ENCODE assay signal across 10 cellular contexts in the genomic region with DNA sequence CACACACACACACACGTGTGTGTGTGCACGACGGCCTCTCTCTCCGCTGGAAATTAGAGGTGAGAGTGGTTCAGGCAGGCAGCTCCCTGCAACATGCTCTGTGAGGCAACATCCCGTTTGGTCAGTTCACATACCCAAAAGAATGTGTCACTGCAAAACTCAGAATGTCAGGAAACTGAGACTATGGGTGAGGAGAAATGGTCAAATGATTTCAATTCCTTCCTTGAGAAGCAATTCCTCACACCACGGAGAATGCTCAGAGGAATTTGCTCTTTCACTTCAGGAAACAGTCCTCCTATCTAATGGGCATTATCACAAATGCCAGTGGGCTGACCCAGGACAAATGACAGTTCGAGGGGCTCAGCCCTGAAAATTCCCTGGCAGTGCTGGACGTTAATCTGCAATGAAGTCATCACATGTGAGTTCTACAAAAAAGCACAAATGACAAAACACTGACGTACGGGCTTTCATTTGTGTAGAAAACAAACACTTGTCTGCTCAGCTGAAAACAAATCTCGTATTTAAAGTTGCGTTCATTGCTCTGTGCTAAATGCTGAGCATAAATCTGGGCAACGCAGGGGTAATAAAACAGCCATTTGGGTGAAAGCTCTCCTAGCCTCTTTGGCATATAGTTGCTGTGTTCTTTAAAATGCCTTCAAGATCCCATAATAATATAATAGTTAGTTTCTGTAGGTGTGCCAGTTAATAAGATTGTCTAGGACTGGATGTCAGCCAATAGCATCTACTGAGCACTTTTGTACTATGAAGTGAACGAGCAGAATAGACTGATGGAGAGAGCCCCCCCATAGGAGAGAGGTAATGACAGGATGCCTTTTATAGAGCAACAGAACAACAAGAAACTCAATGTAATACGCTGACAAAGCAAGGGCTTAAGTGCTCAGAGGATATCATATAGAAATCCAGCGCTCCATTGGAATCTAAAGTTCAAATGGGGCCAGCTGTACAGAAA. TPM values are rescaled to one million over a fixed set of nuclear protein-coding genes. Genes with fewer than 3 reads are reported as not detected.
DNase-seq lines count a peak whose midpoint lies in the region; FAIRE-seq and TF ChIP-seq lines count a peak whose summit lies in the region.
"Had no signal": no experiment of that assay in that cellular context is flagged by ENCODE, and none has a peak within 500 bp of the region (broad histone marks: within the 10 kb centered on the region; RNA-seq: fewer than 3 reads in every experiment).

No MANE protein-coding gene starts in this region.

- peak overlapping the region; percentile 2 for H3K27ac Mint-ChIP-seq in activated naive CD8-positive, alpha-beta T cell
- no peak overlapping the region for H3K27ac Mint-ChIP-seq in activated naive CD8-positive, alpha-beta T cell treated with anti-CD3 and anti-CD28 coated beads for 36 hours
- peak overlapping the region; percentile 91 for H3K27ac Mint-ChIP-seq in astrocyte (ENCODE audit: unreplicated experiment)

- DNase-seq in activated naive CD8-positive, alpha-beta T cell treated with anti-CD3 and anti-CD28 coated beads for 36 hours, result no peak
- DNase-seq in astrocyte (ENCODE audit: low read depth) (peak; percentile 95), left kidney (ENCODE audit: low read depth, low spot score) (peak; percentile 49), vagina (ENCODE audit: extremely low spot score in 2 of 2) (no peak), H7 (no peak), NCI-H524 treated with DMSO at 0.1 percent for 48 hours (lab: John Stamatoyannopoulos, UW) (no peak), posterior cingulate gyrus (no peak)
- DNase-seq: BE2C had no signal

- no peaks in the 10 kb centered on the region for H3K36me3 Mint-ChIP-seq in activated naive CD8-positive, alpha-beta T cell
- H3K36me3 Mint-ChIP-seq in activated naive CD8-positive, alpha-beta T cell treated with anti-CD3 and anti-CD28 coated beads for 36 hours, result no peaks in the 10 kb centered on the region
- H3K36me3 Mint-ChIP-seq in astrocyte (ENCODE audit: low read depth, unreplicated experiment), result no peaks in the 10 kb centered on the region

- no peaks in the 10 kb centered on the region for H4K20me1 ChIP-seq in astrocyte (ENCODE audit: insufficient read depth, low read length)

- no peak for TF ChIP-seq CTCF in astrocyte (IDR thresholded peaks at IDR 0.05; ENCODE audit: insufficient read depth, low read depth, low read length)
- no peak for TF ChIP-seq CTCF in vagina (IDR thresholded peaks at IDR 0.05)

- no peak overlapping the region for H3K4me3 Mint-ChIP-seq in activated naive CD8-positive, alpha-beta T cell
- no peak overlapping the region for H3K4me3 Mint-ChIP-seq in activated naive CD8-positive, alpha-beta T cell treated with anti-CD3 and anti-CD28 coated beads for 36 hours
- H3K4me3 Mint-ChIP-seq in astrocyte (ENCODE audit: unreplicated experiment), result peak overlapping the region; percentile 50

- H3K27me3 ChIP-seq in astrocyte (ENCODE audit: insufficient read depth, low read length), result no peaks in the 10 kb centered on the region
- no peaks in the 10 kb centered on the region for H3K27me3 ChIP-seq in vagina
- H3K27me3 ChIP-seq in H7 (ENCODE audit: control insufficient read depth, insufficient read depth, low read length), result no peaks in the 10 kb centered on the region
- H3K27me3 ChIP-seq: foreskin keratinocyte had no signal

- H3K4me2 ChIP-seq in astrocyte (ENCODE audit: low read length), result peak overlapping the region; percentile 79

- TF ChIP-seq POLR2A in vagina (IDR thresholded peaks at IDR 0.05), result no peak

- peak overlapping the region; percentile 68 for H3K9ac ChIP-seq in astrocyte (ENCODE audit: low read length)

- H3K9me3 ChIP-seq in astrocyte (ENCODE audit: insufficient read depth, low read depth, low read length), result no peaks in the 10 kb centered on the region
- H3K9me3 ChIP-seq in vagina, result no peaks in the 10 kb centered on the region
- H3K9me3 ChIP-seq: BE2C had no signal

- peak overlapping the region; percentile 33 for H2AFZ ChIP-seq in astrocyte (ENCODE audit: low read depth, low read length)

- no peaks in the 10 kb centered on the region for H3K27me3 Mint-ChIP-seq in activated naive CD8-positive, alpha-beta T cell
- H3K27me3 Mint-ChIP-seq in activated naive CD8-positive, alpha-beta T cell treated with anti-CD3 and anti-CD28 coated beads for 36 hours, result no peaks in the 10 kb centered on the region
- H3K27me3 Mint-ChIP-seq in astrocyte (ENCODE audit: low read depth, unreplicated experiment), result no peaks in the 10 kb centered on the region

- H3K4me1 ChIP-seq in astrocyte (ENCODE audit: insufficient read depth, low read length) (peaks cover 24% of the 10 kb centered on the region), vagina (peaks cover 27% of the 10 kb centered on the region)
- H3K4me1 ChIP-seq: BE2C, foreskin keratinocyte had no signal

- H3K4me1 Mint-ChIP-seq in activated naive CD8-positive, alpha-beta T cell (ENCODE audit: low read depth), result peaks cover 4% of the 10 kb centered on the region
- H3K4me1 Mint-ChIP-seq in activated naive CD8-positive, alpha-beta T cell treated with anti-CD3 and anti-CD28 coated beads for 36 hours, result peaks cover 5% of the 10 kb centered on the region
- H3K4me1 Mint-ChIP-seq in astrocyte (ENCODE audit: low read depth, unreplicated experiment), result peaks cover 26% of the 10 kb centered on the region

- H3K4me3 ChIP-seq in astrocyte (ENCODE audit: insufficient read depth, low read depth, low read length) (peak overlapping the region; percentile 57), vagina (peak overlapping the region in 1 of 2 donors; percentile 12), H7 (ENCODE audit: insufficient read depth, low read depth, low read length) (no peak overlapping the region)

- intact Hi-C loops in vagina (cut with DNase I), result loop anchor here (10.0 kb wide), 1 partner anchor 135 kb away; no protein-coding TSS in a partner anchor
- intact Hi-C loops in posterior cingulate gyrus (cut with DNase I), result no loop called here

- peak overlapping the region; percentile 71 for H3K27ac ChIP-seq in astrocyte (ENCODE audit: low read depth, low read length)
- H3K27ac ChIP-seq in vagina, result peak overlapping the region; percentile 20
- H3K27ac ChIP-seq: foreskin keratinocyte had no signal

- H3K36me3 ChIP-seq in astrocyte (ENCODE audit: insufficient read depth, low read length), result no peaks in the 10 kb centered on the region
- no peaks in the 10 kb centered on the region for H3K36me3 ChIP-seq in vagina
- no peaks in the 10 kb centered on the region for H3K36me3 ChIP-seq in H7 (replicated peaks; ENCODE audit: control insufficient read depth, insufficient read depth, low read length)
- H3K36me3 ChIP-seq: BE2C had no signal

- H3K79me2 ChIP-seq in astrocyte (ENCODE audit: insufficient read depth, low read length), result no peaks in the 10 kb centered on the region

- H3K9me3 Mint-ChIP-seq in activated naive CD8-positive, alpha-beta T cell (ENCODE audit: low read depth), result no peaks in the 10 kb centered on the region
- H3K9me3 Mint-ChIP-seq in activated naive CD8-positive, alpha-beta T cell treated with anti-CD3 and anti-CD28 coated beads for 36 hours, result no peaks in the 10 kb centered on the region
- no peaks in the 10 kb centered on the region for H3K9me3 Mint-ChIP-seq in astrocyte (ENCODE audit: unreplicated experiment)

- peak; percentile 99 for FAIRE-seq in astrocyte (lab: Jason Lieb, UNC)

RNA-seq across cellular contexts. Expression of gene LATS2, which starts 18.7 kb away (rescaled TPM):
- 1 to 10 TPM in 1 of 2 experiments, under 1 TPM in 1; 0.99 to 1.0 TPM for total RNA-seq in activated naive CD8-positive, alpha-beta T cell treated with anti-CD3 and anti-CD28 coated beads for 36 hours
- total RNA-seq in astrocyte (46.3 and 46.7 TPM in 2 replicates), vagina (25.8 TPM)
- total RNA-seq in H7 (2014; rRNA removed; shearing (Covaris generic)), result 6.2 and 8.6 TPM in 2 replicates

RNA-seq across cellular contexts. Expression of gene SAP18, which starts 59.9 kb away (rescaled TPM):
- total RNA-seq in activated naive CD8-positive, alpha-beta T cell treated with anti-CD3 and anti-CD28 coated beads for 36 hours, result 100 to 1,000 TPM; 298 to 317 TPM
- total RNA-seq in astrocyte, result 286 and 296 TPM in 2 replicates
- 33.9 TPM for total RNA-seq in vagina
- total RNA-seq in H7 (2014; rRNA removed; shearing (Covaris generic)), result 61.5 and 83.2 TPM in 2 replicates

Comparison
In these comparisons a context has a peak if more than half of its experiments do, and no peak if none do; other contexts are left out.
1. DNase-seq: peak in astrocyte (single experiment) and left kidney (single experiment); none in activated naive CD8-positive, alpha-beta T cell treated with anti-CD3 and anti-CD28 coated beads for 36 hours (single experiment), vagina (0 of 2), H7 (single experiment), NCI-H524 treated with DMSO at 0.1 percent for 48 hours (single experiment) and posterior cingulate gyrus (0 of 10).